In genomic region chr7:90856317-90857072, GRCh38 we compare ENCODE assay signal across 13 cellular contexts.
"Had no signal": no experiment of that assay in that cellular context is flagged by ENCODE, and none has a peak within 500 bp of the region (broad histone marks: within the 10 kb centered on the region; RNA-seq: fewer than 3 reads in every experiment).

No MANE protein-coding gene starts in this region.

- H3K9me3 ChIP-seq: thyroid gland had no signal

- H3K4me1 ChIP-seq: thyroid gland had no signal

- DNase-seq: activated CD4-positive, alpha-beta T cell treated with anti-CD3 and anti-CD28 coated beads, Interleukin-2, amount 10 ng/mL, durations not matched to agents 24 days and 14 days; activated naive CD4-positive, alpha-beta T cell treated with anti-CD3 and anti-CD28 coated beads, Interleukin-2, amount 10 ng/mL, durations not matched to agents 7 days and 5 days; amniotic stem cell; brain microvascular endothelial cell; cerebellar nuclear complex; posterior cingulate gyrus; right cardiac atrium; small intestine; T-helper 9 cell; thyroid gland had no signal

- ATAC-seq: activated T-helper 17 cell treated with anti-CD3 and anti-CD28 coated beads, Interleukin-2, amount 50 U/mL, for 72 hours; right cardiac atrium; stimulated activated effector memory CD8-positive, alpha-beta T cell treated with anti-CD3 and anti-CD28 coated beads, Interleukin-12 subunit alpha, Interleukin-12 subunit beta, amount 100 ng/mL, for 72 hours had no signal

- H3K27ac ChIP-seq: brain microvascular endothelial cell, hepatocyte, thyroid gland had no signal

- H3K36me3 ChIP-seq: brain microvascular endothelial cell, thyroid gland had no signal

- H3K27me3 ChIP-seq: brain microvascular endothelial cell, hepatocyte, thyroid gland had no signal

- H3K4me3 ChIP-seq: hepatocyte, thyroid gland had no signal
